In genomic region chr11:77589521-77590193, GRCh38 we compare ENCODE assay signal across 1 cellular context.
A peak's percentile ranks its signal among the peaks of the same experiment; 100 is the strongest.
TF ChIP-seq lines count a peak whose summit lies in the region.

A gene with protein sequence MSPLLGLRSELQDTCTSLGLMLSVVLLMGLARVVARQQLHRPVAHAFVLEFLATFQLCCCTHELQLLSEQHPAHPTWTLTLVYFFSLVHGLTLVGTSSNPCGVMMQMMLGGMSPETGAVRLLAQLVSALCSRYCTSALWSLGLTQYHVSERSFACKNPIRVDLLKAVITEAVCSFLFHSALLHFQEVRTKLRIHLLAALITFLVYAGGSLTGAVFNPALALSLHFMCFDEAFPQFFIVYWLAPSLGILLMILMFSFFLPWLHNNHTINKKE (plus strand): TSS chr11:77589953. CDS start chr11:77589993, 40 bp downstream.

TF ChIP-seq in HepG2, 621 proteins besides CTCF, POLR2A, EP300 and RAD21 (continued from another document and continues in another):
- TF ChIP-seq HHEX (CRISPR knock-in tag; IDR thresholded peaks at IDR 0.05) (0 out of 2 replicates have a peak, but pooled peaks have one; percentile 33), ZC3H4 (CRISPR knock-in tag; IDR thresholded peaks at IDR 0.05; ENCODE audit: borderline replicate concordance) (peak; percentile 34; the same call in 1 of the 2 replicates), ETV5 (CRISPR knock-in tag; IDR thresholded peaks at IDR 0.05; ENCODE audit: borderline replicate concordance) (peak; percentile 23; the same call in 1 of the 2 replicates), PAF1 (CRISPR knock-in tag; IDR thresholded peaks at IDR 0.05) (no peak), ZNF891 (CRISPR knock-in tag; IDR thresholded peaks at IDR 0.05) (peak; percentile 98), SKI (IDR thresholded peaks at IDR 0.05; ENCODE audit: partially characterized antibody) (peak; percentile 69), DRAP1 (CRISPR knock-in tag; IDR thresholded peaks at IDR 0.05) (peak; percentile 83), GLI4 (CRISPR knock-in tag; IDR thresholded peaks at IDR 0.05; ENCODE audit: borderline replicate concordance) (peak; percentile 77; the same call in 1 of the 2 replicates), ZNF33B (CRISPR knock-in tag; IDR thresholded peaks at IDR 0.05) (no peak), ZNF513 (CRISPR knock-in tag; conservative IDR thresholded peaks at IDR 0.05) (no peak), ZNF556 (CRISPR knock-in tag; IDR thresholded peaks at IDR 0.05; ENCODE audit: borderline replicate concordance) (peak; percentile 87), ZFP36L1 (CRISPR knock-in tag; IDR thresholded peaks at IDR 0.05) (0 out of 2 replicates have a peak, but pooled peaks have one; percentile 12), CREB3 (CRISPR knock-in tag; IDR thresholded peaks at IDR 0.05) (no peak; the same call in 1 of the 2 replicates), ZNF232 (CRISPR knock-in tag; IDR thresholded peaks at IDR 0.05; ENCODE audit: borderline replicate concordance) (no peak), ZNF256 (CRISPR knock-in tag; conservative IDR thresholded peaks at IDR 0.05) (0 out of 2 replicates have a peak, but pooled peaks have one; percentile 29), AHDC1 (CRISPR knock-in tag; IDR thresholded peaks at IDR 0.05; ENCODE audit: borderline replicate concordance) (no peak), HNF4G (IDR thresholded peaks at IDR 0.05; ENCODE audit: borderline replicate concordance, low read depth, low read length) (peak; percentile 96), HNF4G (CRISPR knock-in tag; IDR thresholded peaks at IDR 0.05; ENCODE audit: borderline replicate concordance, low read depth) (peak; percentile 93), ZKSCAN8 (CRISPR knock-in tag; IDR thresholded peaks at IDR 0.05; ENCODE audit: borderline replicate concordance) (no peak), YEATS2 (CRISPR knock-in tag; IDR thresholded peaks at IDR 0.05; ENCODE audit: borderline replicate concordance) (no peak), FOXO1 (CRISPR knock-in tag; IDR thresholded peaks at IDR 0.05) (peak; percentile 44; the same call in 1 of the 2 replicates), JUN (CRISPR knock-in tag; IDR thresholded peaks at IDR 0.05) (no peak), ZNF292 (CRISPR knock-in tag; IDR thresholded peaks at IDR 0.05; ENCODE audit: borderline replicate concordance, low read depth) (no peak; the same call in 1 of the 2 replicates)
- TF ChIP-seq, protein P1, sequence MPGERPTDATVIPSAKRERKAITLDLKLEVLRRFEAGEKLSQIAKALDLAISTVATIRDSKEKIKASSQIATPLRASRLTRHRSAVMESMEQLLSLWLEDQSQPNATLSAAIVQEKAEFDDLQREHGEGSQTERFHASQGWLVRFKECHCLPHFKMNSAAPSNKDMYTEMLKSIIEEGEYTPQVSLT (CRISPR knock-in tag; IDR thresholded peaks at IDR 0.05; ENCODE audit: borderline replicate concordance, low read depth), result no peak
- TF ChIP-seq, protein P2, sequence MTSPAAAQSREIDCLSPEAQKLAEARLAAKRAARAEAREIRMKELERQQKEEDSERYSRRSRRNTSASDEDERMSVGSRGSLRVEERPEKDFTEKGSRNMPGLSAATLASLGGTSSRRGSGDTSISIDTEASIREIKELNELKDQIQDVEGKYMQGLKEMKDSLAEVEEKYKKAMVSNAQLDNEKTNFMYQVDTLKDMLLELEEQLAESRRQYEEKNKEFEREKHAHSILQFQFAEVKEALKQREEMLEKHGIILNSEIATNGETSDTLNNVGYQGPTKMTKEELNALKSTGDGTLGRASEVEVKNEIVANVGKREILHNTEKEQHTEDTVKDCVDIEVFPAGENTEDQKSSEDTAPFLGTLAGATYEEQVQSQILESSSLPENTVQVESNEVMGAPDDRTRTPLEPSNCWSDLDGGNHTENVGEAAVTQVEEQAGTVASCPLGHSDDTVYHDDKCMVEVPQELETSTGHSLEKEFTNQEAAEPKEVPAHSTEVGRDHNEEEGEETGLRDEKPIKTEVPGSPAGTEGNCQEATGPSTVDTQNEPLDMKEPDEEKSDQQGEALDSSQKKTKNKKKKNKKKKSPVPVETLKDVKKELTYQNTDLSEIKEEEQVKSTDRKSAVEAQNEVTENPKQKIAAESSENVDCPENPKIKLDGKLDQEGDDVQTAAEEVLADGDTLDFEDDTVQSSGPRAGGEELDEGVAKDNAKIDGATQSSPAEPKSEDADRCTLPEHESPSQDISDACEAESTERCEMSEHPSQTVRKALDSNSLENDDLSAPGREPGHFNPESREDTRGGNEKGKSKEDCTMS (CRISPR knock-in tag; conservative IDR thresholded peaks at IDR 0.05), result no peak; the same call in 1 of the 2 replicates
- TF ChIP-seq, protein P3, sequence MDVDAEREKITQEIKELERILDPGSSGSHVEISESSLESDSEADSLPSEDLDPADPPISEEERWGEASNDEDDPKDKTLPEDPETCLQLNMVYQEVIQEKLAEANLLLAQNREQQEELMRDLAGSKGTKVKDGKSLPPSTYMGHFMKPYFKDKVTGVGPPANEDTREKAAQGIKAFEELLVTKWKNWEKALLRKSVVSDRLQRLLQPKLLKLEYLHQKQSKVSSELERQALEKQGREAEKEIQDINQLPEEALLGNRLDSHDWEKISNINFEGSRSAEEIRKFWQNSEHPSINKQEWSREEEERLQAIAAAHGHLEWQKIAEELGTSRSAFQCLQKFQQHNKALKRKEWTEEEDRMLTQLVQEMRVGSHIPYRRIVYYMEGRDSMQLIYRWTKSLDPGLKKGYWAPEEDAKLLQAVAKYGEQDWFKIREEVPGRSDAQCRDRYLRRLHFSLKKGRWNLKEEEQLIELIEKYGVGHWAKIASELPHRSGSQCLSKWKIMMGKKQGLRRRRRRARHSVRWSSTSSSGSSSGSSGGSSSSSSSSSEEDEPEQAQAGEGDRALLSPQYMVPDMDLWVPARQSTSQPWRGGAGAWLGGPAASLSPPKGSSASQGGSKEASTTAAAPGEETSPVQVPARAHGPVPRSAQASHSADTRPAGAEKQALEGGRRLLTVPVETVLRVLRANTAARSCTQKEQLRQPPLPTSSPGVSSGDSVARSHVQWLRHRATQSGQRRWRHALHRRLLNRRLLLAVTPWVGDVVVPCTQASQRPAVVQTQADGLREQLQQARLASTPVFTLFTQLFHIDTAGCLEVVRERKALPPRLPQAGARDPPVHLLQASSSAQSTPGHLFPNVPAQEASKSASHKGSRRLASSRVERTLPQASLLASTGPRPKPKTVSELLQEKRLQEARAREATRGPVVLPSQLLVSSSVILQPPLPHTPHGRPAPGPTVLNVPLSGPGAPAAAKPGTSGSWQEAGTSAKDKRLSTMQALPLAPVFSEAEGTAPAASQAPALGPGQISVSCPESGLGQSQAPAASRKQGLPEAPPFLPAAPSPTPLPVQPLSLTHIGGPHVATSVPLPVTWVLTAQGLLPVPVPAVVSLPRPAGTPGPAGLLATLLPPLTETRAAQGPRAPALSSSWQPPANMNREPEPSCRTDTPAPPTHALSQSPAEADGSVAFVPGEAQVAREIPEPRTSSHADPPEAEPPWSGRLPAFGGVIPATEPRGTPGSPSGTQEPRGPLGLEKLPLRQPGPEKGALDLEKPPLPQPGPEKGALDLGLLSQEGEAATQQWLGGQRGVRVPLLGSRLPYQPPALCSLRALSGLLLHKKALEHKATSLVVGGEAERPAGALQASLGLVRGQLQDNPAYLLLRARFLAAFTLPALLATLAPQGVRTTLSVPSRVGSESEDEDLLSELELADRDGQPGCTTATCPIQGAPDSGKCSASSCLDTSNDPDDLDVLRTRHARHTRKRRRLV (CRISPR knock-in tag; IDR thresholded peaks at IDR 0.05), result peak; percentile 95; the same call in 1 of the 2 replicates
- TF ChIP-seq, protein P4, sequence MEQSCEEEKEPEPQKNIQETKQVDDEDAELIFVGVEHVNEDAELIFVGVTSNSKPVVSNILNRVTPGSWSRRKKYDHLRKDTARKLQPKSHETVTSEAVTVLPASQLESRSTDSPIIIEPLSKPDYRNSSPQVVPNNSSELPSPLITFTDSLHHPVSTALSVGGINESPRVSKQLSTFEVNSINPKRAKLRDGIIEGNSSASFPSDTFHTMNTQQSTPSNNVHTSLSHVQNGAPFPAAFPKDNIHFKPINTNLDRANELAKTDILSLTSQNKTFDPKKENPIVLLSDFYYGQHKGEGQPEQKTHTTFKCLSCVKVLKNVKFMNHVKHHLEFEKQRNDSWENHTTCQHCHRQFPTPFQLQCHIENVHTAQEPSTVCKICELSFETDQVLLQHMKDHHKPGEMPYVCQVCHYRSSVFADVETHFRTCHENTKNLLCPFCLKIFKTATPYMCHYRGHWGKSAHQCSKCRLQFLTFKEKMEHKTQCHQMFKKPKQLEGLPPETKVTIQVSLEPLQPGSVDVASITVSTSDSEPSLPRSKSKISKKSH (CRISPR knock-in tag; IDR thresholded peaks at IDR 0.05; ENCODE audit: borderline replicate concordance), result peak; percentile 98
- TF ChIP-seq, protein P5, sequence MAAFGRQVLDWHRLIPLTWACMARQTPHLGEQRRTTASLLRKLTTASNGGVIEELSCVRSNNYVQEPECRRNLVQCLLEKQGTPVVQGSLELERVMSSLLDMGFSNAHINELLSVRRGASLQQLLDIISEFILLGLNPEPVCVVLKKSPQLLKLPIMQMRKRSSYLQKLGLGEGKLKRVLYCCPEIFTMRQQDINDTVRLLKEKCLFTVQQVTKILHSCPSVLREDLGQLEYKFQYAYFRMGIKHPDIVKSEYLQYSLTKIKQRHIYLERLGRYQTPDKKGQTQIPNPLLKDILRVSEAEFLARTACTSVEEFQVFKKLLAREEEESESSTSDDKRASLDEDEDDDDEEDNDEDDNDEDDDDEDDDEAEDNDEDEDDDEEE (CRISPR knock-in tag; IDR thresholded peaks at IDR 0.05), result peak; percentile 56; the same call in 1 of the 2 replicates
